ENCODE assay signal across 11 cellular contexts in the genomic region with DNA sequence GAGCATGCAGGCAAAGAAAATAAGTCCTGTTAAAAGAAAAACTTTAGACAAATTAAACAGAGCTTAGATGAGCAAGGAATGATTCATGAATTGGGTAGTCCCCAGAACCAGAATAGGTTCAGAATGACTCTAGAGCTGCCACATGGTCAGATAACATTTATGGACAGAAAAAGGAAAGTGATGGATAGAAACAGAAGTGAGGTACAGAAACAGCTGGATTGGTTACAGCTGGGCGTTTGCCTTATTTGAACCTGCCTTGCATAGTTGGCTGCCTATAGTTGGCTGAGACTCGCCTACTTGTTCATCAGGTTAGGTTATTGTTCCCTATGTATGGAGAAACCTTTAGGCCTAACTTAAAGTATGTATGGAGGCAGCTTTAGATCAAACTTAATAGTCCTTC. TPM values are rescaled to one million over a fixed set of nuclear protein-coding genes. Genes with fewer than 3 reads are reported as not detected.
A peak's percentile ranks its signal among the peaks of the same experiment; 100 is the strongest.
DNase-seq lines count a peak whose midpoint lies in the region; ATAC-seq and TF ChIP-seq lines count a peak whose summit lies in the region.
"Had no signal": no experiment of that assay in that cellular context is flagged by ENCODE, and none has a peak within 500 bp of the region (broad histone marks: within the 10 kb centered on the region; RNA-seq: fewer than 3 reads in every experiment).

No MANE protein-coding gene starts in this region.

- DNase-seq in GM12865 (ENCODE audit: low read depth) (peak; percentile 34), chondrocyte (ENCODE audit: low spot score) (no peak), osteocyte (ENCODE audit: extremely low spot score, unreplicated experiment) (no peak), NCI-H1092 treated with DMSO at 0.1 percent for 48 hours (lab: John Stamatoyannopoulos, UW) (no peak), retina (no peak)
- DNase-seq: NCI-H187; stimulated activated CD4-positive, alpha-beta T cell treated with anti-CD3 and anti-CD28 coated beads, Interleukin-12 subunit alpha, Interleukin-12 subunit beta, amount 100 ng/mL, for 4 hours had no signal

- TF ChIP-seq CTCF in GM12865 (IDR thresholded peaks at IDR 0.05; ENCODE audit: insufficient read depth, low read depth, low read length, missing control alignments) (no peak), chondrocyte (IDR thresholded peaks at IDR 0.05) (no peak), osteocyte (IDR thresholded peaks at IDR 0.05) (no peak)

- ATAC-seq in HG02852 (IDR thresholded peaks at IDR 0.05; ENCODE audit: unreplicated experiment) (peak; percentile 59), HG02981 (IDR thresholded peaks at IDR 0.05; ENCODE audit: unreplicated experiment) (no peak), HG02970 (IDR thresholded peaks at IDR 0.05; ENCODE audit: low FRiP score, unreplicated experiment) (no peak)

- H3K9me3 Mint-ChIP-seq in chondrocyte (ENCODE audit: low read depth) (no peaks in the 10 kb centered on the region), osteocyte (ENCODE audit: unreplicated experiment) (no peaks in the 10 kb centered on the region)
- H3K9me3 Mint-ChIP-seq: central memory CD8-positive, alpha-beta T cell had no signal

- peak overlapping the region; percentile 8 for H3K27ac Mint-ChIP-seq in chondrocyte (ENCODE audit: unreplicated experiment)
- peak overlapping the region; percentile 81 for H3K27ac Mint-ChIP-seq in osteocyte (ENCODE audit: unreplicated experiment)

- H3K36me3 Mint-ChIP-seq in chondrocyte (ENCODE audit: low read depth) (no peaks in the 10 kb centered on the region), osteocyte (ENCODE audit: unreplicated experiment) (no peaks in the 10 kb centered on the region)

- H3K4me1 Mint-ChIP-seq in chondrocyte (ENCODE audit: low read depth) (peaks cover 55% of the 10 kb centered on the region), osteocyte (ENCODE audit: unreplicated experiment) (peaks cover 65% of the 10 kb centered on the region)

- H3K27me3 Mint-ChIP-seq in chondrocyte (ENCODE audit: low read depth) (no peaks in the 10 kb centered on the region), osteocyte (ENCODE audit: unreplicated experiment) (no peaks in the 10 kb centered on the region)
- H3K27me3 Mint-ChIP-seq: central memory CD8-positive, alpha-beta T cell had no signal

- no peak overlapping the region for H3K4me3 Mint-ChIP-seq in chondrocyte (ENCODE audit: unreplicated experiment)
- H3K4me3 Mint-ChIP-seq in osteocyte (ENCODE audit: unreplicated experiment), result no peak overlapping the region
- H3K4me3 Mint-ChIP-seq: central memory CD8-positive, alpha-beta T cell had no signal

- H3K4me3 ChIP-seq in GM12865 (ENCODE audit: low read depth, low read length), result no peak overlapping the region

RNA-seq across cellular contexts. Expression of gene WDFY2, which starts 35.4 kb away (rescaled TPM):
- 3.9 to 5.7 TPM (median 4.0 TPM) in 3 replicates for total RNA-seq in chondrocyte
- total RNA-seq in osteocyte, result 18.6 and 20.7 TPM in 2 replicates
